14 cellular contexts compared by ENCODE assay signal in the genomic region with DNA sequence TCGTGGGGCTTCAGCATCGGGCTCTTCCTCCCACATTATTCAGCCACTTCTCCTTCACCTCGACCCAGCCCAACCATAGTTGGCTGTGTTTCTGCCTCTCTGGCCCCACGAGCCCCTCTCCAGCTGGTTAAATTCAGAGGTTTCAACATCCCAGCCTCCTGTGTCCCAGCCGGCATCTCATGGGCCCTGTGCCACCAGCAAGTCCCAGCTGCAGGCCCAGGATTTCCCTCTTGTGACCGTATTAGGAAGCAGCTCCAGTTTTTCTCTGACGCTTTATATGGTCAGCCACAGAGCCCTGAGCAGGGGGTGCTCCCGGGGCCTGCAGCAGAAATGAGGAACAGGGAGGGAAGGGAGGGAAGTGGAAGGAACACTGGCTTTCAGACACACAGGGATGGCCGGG. TPM values are rescaled to one million over a fixed set of nuclear protein-coding genes. Genes with fewer than 3 reads are reported as not detected.
DNase-seq lines count a peak whose midpoint lies in the region; ATAC-seq, FAIRE-seq and TF ChIP-seq lines count a peak whose summit lies in the region.
"Had no signal": no experiment of that assay in that cellular context is flagged by ENCODE, and none has a peak within 500 bp of the region (broad histone marks: within the 10 kb centered on the region; RNA-seq: fewer than 3 reads in every experiment).

No MANE protein-coding gene starts in this region.

- TF ChIP-seq RAD21 in A549 (conservative IDR thresholded peaks at IDR 0.05 in 1 of 2, IDR thresholded peaks at IDR 0.05 in 1 of 2) = no peak

- ATAC-seq in A549 = peak; percentile 20 to 40; a peak in 2 of 6 replicates
- peak; percentile 46; the same call in 1 of the 2 replicates for ATAC-seq in Panc1
- peak; percentile 90 for ATAC-seq in gastroesophageal sphincter

- H3K4me1 ChIP-seq in A549 (no peaks in the 10 kb centered on the region), Panc1 (ENCODE audit: control insufficient read depth, insufficient read depth, low read length) (no peaks in the 10 kb centered on the region), gastroesophageal sphincter (peaks cover 3 to 100% (median 6%) of the 10 kb centered on the region in 3 donors), HAP-1 (no peaks in the 10 kb centered on the region)

- TF ChIP-seq EP300 in A549 (IDR thresholded peaks at IDR 0.05) (no peak), gastroesophageal sphincter (IDR thresholded peaks at IDR 0.05) (peak; percentile 32)

- no peak overlapping the region for H3K27ac ChIP-seq in A549
- H3K27ac ChIP-seq in Panc1 (ENCODE audit: low read length) = no peak overlapping the region
- H3K27ac ChIP-seq in gastroesophageal sphincter = peak overlapping the region; percentile 83 to 92 (median 90)

- CTCF ChIA-PET in A549 (lab: Yijun Ruan, JAX) = interaction anchor here (1.4 to 1.7 kb wide), 2 partner anchors 52 kb away, joined by 5 read pairs; no protein-coding TSS in a partner anchor
- CTCF ChIA-PET in Panc1 (lab: Charles Lee) = interaction anchor here (0.8 to 1.9 kb wide), 3 partner anchors 8 to 64 kb away, joined by 3 to 5 read pairs (median 4); no protein-coding TSS in a partner anchor

- intact Hi-C loops in Panc1 (cut with micrococcal nuclease; ENCODE audit: unreplicated experiment) = no loop called here

- H3K36me3 ChIP-seq in Panc1 (ENCODE audit: control insufficient read depth, insufficient read depth, low read length) = no peaks in the 10 kb centered on the region
- peaks cover 0 to 72% of the 10 kb centered on the region in 2 donors for H3K36me3 ChIP-seq in gastroesophageal sphincter
- no peaks in the 10 kb centered on the region for H3K36me3 ChIP-seq in HAP-1 (replicated peaks)

- DNase-seq in A549 (ENCODE audit: low read depth in 1 of 2, low spot score in 1 of 2) (no peak), Panc1 (ENCODE audit: low read depth, low spot score) (no peak), myocyte (ENCODE audit: low read depth) (peak; percentile 18), D721Med (ENCODE audit: insufficient read length, low spot score) (no peak), DMS153 (lab: John Stamatoyannopoulos, UW) (no peak), HAP-1 (ENCODE audit: low spot score in 2 of 2) (no peak)
- no peak for DNase-seq in activated CD8-positive, alpha-beta memory T cell treated with anti-CD3 and anti-CD28 coated beads, Interleukin-2, amount 50 U/mL, for 4 hours
- DNase-seq: activated T-cell treated with anti-CD3 and anti-CD28 coated beads, Interleukin-2, amount 50 U/mL, for 48 hours; AML-193; cerebellar nuclear complex; KG1; NCI-H748 treated with DMSO at 0.1 percent for 48 hours; T-helper 9 cell had no signal

- H3K27me3 ChIP-seq in Panc1 (ENCODE audit: control insufficient read depth, insufficient read depth, low read length) (no peaks in the 10 kb centered on the region), gastroesophageal sphincter (no peaks in the 10 kb centered on the region), HAP-1 (ENCODE audit: low read depth) (no peaks in the 10 kb centered on the region)

- in situ Hi-C loops in Panc1 (cut with HindIII; ENCODE audit: low pct_unique_long_range_greater_than_20kb, low sequenced_read_pairs) (no loop called here), HAP-1 (cut with MboI; ENCODE audit: low sequenced_read_pairs) (no loop called here)

- no peak for FAIRE-seq in A549 (lab: Jason Lieb, UNC)
- FAIRE-seq in D721Med (lab: Jason Lieb, UNC) = no peak

- H3K9me3 ChIP-seq in A549 = no peaks in the 10 kb centered on the region
- no peaks in the 10 kb centered on the region for H3K9me3 ChIP-seq in Panc1 (ENCODE audit: control insufficient read depth, insufficient read depth, low read depth, low read length)
- no peaks in the 10 kb centered on the region for H3K9me3 ChIP-seq in gastroesophageal sphincter
- no peaks in the 10 kb centered on the region for H3K9me3 ChIP-seq in HAP-1

- 71% methylated on average over 9 of the region's 9 CpGs for WGBS in A549 (ENCODE audit: missing lambda C conversion rate)
- WGBS in gastroesophageal sphincter (ENCODE audit: low coverage in 1 of 2), 2 donors = 5 to 13% methylated on average over 4 to 5 of the region's 9 CpGs

- TF ChIP-seq POLR2A in A549 (IDR thresholded peaks at IDR 0.05; ENCODE audit: low read length) = no peak
- peak in 1 of 2 donors; percentile 21 for TF ChIP-seq POLR2A in gastroesophageal sphincter (IDR thresholded peaks at IDR 0.05)

- no TSS peak for BruUV-seq in Panc1 (replicated peaks; lab: Mats Ljungman, UMichigan)

- H3K4me3 ChIP-seq in A549 (no peak overlapping the region), Panc1 (ENCODE audit: low read depth in 2 of 2, low read length in 2 of 2) (no peak overlapping the region), gastroesophageal sphincter (peak overlapping the region in 1 of 2 donors; percentile 13), HAP-1 (no peak overlapping the region)

- POLR2A ChIA-PET in A549 (lab: Yijun Ruan, JAX) (no interaction called here), Panc1 (lab: Charles Lee) (interaction anchor here (0.6 to 0.7 kb wide), 2 partner anchors 13 to 317 kb away, joined by 3 to 5 read pairs; no protein-coding TSS in a partner anchor)

- H3K4me2 ChIP-seq in A549 = no peak overlapping the region

- TF ChIP-seq CTCF in A549 (IDR thresholded peaks at IDR 0.05) (no peak), Panc1 (IDR thresholded peaks at IDR 0.05) (no peak), gastroesophageal sphincter (IDR thresholded peaks at IDR 0.05) (peak in 1 of 4 experiments; percentile 14), D721Med (IDR thresholded peaks at IDR 0.05; ENCODE audit: insufficient read depth, missing control alignments) (no peak)

TF ChIP-seq in A549, 52 proteins besides CTCF, POLR2A, EP300 and RAD21:
- TF ChIP-seq NR3C1 (IDR thresholded peaks at IDR 0.05) (no peak), CHD4 (IDR thresholded peaks at IDR 0.05; ENCODE audit: borderline replicate concordance) (no peak), TP53 (CRISPR knock-in tag; IDR thresholded peaks at IDR 0.05) (no peak), HOXB5 (CRISPR knock-in tag; IDR thresholded peaks at IDR 0.05) (no peak), ZSCAN20 (CRISPR knock-in tag; IDR thresholded peaks at IDR 0.05) (no peak)
TF ChIP-seq in A549: peak in this region for 0.

RNA-seq across cellular contexts. Expression of a gene that starts 27.4 kb away (rescaled TPM):
- polyA plus RNA-seq in A549 (2011; rRNA removed) = 0.03 TPM in 2 replicates
- 0.01 TPM in 2 replicates for polyA plus RNA-seq in A549 (2012; cell fraction: cytosol; rRNA removed)
- 0.01 TPM in 1 of 2 replicates, not detected in the other for polyA plus RNA-seq in A549 (2012; cell fraction: nucleus; rRNA removed)
- 0.07 to 0.10 TPM (median 0.09 TPM) in 3 replicates for polyA plus RNA-seq in A549 (2017; fragmentation: RNase III; extraction: RNeasy Plus Mini Kit Qiagen cat#74134 plus additional on column Dnase treatment)
- polyA minus RNA-seq in A549 (2011; rRNA and poly(A)+ RNA removed) = 0.05 and 0.12 TPM in 2 replicates
- 0.51 TPM for total RNA-seq in Panc1 (2021; ENCODE audit: unreplicated experiment)
- polyA plus RNA-seq in Panc1 (2012; ENCODE audit: insufficient read length) = 0.59 TPM
- total RNA-seq in gastroesophageal sphincter = over 10,000 TPM in 3 of 4 donors, 1,000 to 10,000 TPM in 1; 7,231 to 23,237 (median 11,307) TPM
- total RNA-seq in myocyte = 0.03 and 0.05 TPM in 2 replicates
- polyA plus RNA-seq in myocyte (2012) = 0.21 TPM

RNA-seq across cellular contexts. Expression of a gene that starts 58.9 kb away (rescaled TPM):
- polyA plus RNA-seq in A549 (2011; rRNA removed) (97.5 and 102 TPM in 2 replicates), A549 (2017; fragmentation: RNase III; extraction: RNeasy Plus Mini Kit Qiagen cat#74134 plus additional on column Dnase treatment) (57.9 to 63.8 TPM (median 58.7 TPM) in 3 replicates)
- polyA plus RNA-seq in A549 (2012; cell fraction: cytosol; rRNA removed) = 20.9 and 24.1 TPM in 2 replicates
- polyA plus RNA-seq in A549 (2012; cell fraction: nucleus; rRNA removed) = 5.6 and 10.8 TPM in 2 replicates
- polyA minus RNA-seq in A549 (2011; rRNA and poly(A)+ RNA removed) = 19.5 and 21.5 TPM in 2 replicates
- total RNA-seq in Panc1 (2021; ENCODE audit: unreplicated experiment) (94.3 TPM), gastroesophageal sphincter (10 to 100 TPM; 34.1 to 66.9 (median 49.6) TPM), myocyte (45.5 and 46.5 TPM in 2 replicates)
- polyA plus RNA-seq in Panc1 (2012; ENCODE audit: insufficient read length) = 45.4 TPM
- polyA plus RNA-seq in myocyte (2012) = 19.0 TPM

Comparison
In these comparisons a context has a peak if more than half of its experiments do, and no peak if none do; other contexts are left out.
1. ATAC-seq: peak in every context shown above with its lines; median percentile 90 in gastroesophageal sphincter; 46 in Panc1; 30 in A549.
2. H3K27ac ChIP-seq: peak in gastroesophageal sphincter (4 of 4); none in A549 (0 of 2) and Panc1 (single experiment).
3. RNA of a gene that starts 27.4 kb away (total RNA-seq): 7,231 to 23,237 TPM in gastroesophageal sphincter; 0.51 TPM in Panc1 (single experiment) and 0.03 to 0.05 TPM in myocyte; every median in the first group is over 1,000 times any median in the second.